19 cellular contexts compared by ENCODE assay signal in the genomic region with DNA sequence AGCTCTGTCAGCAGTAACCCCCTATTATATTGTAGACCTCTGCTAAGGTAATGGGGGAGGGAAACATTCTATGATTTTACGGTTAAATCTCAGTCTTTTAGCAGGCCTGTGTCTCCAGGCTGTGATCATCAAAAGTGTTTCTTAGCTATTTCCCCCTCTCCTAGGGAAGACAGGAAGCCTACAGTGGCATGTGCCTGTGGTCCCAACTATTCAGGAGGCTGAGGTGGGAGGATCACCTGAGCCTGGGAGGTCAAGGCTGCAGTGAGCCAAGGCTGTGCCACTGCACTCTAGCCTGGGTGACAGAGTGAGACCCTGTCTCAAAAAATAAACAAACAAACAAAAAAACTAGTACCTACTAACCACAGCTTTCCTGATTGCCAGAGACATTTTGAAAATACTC.
"Had no signal": no experiment of that assay in that cellular context is flagged by ENCODE, and none has a peak within 500 bp of the region (broad histone marks: within the 10 kb centered on the region; RNA-seq: fewer than 3 reads in every experiment).

No MANE protein-coding gene starts in this region.

- H3K4me1 Mint-ChIP-seq: naive thymus-derived CD4-positive, alpha-beta T cell; nephron progenitor cell had no signal

- H3K9me3 Mint-ChIP-seq: dendritic cell treated with granulocyte-macrophage colony-stimulating factor and Interleukin-4, amounts not matched to agents 40 ng/mL and 50 ng/mL, for 4 days; effector memory CD8-positive, alpha-beta T cell; naive thymus-derived CD4-positive, alpha-beta T cell had no signal

- H3K4me2 ChIP-seq: hepatocyte had no signal

- H3K27ac ChIP-seq: epithelial cell of prostate, esophagus muscularis mucosa, gastrocnemius medialis, hepatocyte, neutrophil, tibial nerve, vagina had no signal

- ATAC-seq: effector memory CD8-positive, alpha-beta T cell; left colon; naive thymus-derived CD4-positive, alpha-beta T cell; stimulated activated naive CD8-positive, alpha-beta T cell treated with anti-CD3 and anti-CD28 coated beads, Interleukin-15, Interleukin-2, amounts not matched to agents 100 U/mL and 50 U/mL, for 24 hours had no signal

- H3K4me3 Mint-ChIP-seq: dendritic cell treated with granulocyte-macrophage colony-stimulating factor and Interleukin-4, amounts not matched to agents 40 ng/mL and 50 ng/mL, for 4 days; effector memory CD8-positive, alpha-beta T cell; naive thymus-derived CD4-positive, alpha-beta T cell; nephron progenitor cell had no signal

- H3K27ac Mint-ChIP-seq: effector memory CD8-positive, alpha-beta T cell; naive thymus-derived CD4-positive, alpha-beta T cell; nephron progenitor cell had no signal

- H3K27me3 Mint-ChIP-seq: dendritic cell treated with granulocyte-macrophage colony-stimulating factor and Interleukin-4, amounts not matched to agents 40 ng/mL and 50 ng/mL, for 4 days; effector memory CD8-positive, alpha-beta T cell; naive thymus-derived CD4-positive, alpha-beta T cell had no signal

- DNase-seq: effector memory CD8-positive, alpha-beta T cell; glutamatergic neuron; kidney; mesendoderm; naive thymus-derived CD4-positive, alpha-beta T cell; nephron progenitor cell; small intestine; stimulated activated CD4-positive, alpha-beta T cell treated with anti-CD3 and anti-CD28 coated beads, Interleukin-2, amount 100 ng/mL, for 48 hours; stimulated activated naive CD8-positive, alpha-beta T cell treated with anti-CD3 and anti-CD28 coated beads, Interleukin-15, Interleukin-2, amounts not matched to agents 100 U/mL and 50 U/mL, for 24 hours had no signal

- H3K27me3 ChIP-seq: esophagus muscularis mucosa, gastrocnemius medialis, hepatocyte, neutrophil, tibial nerve, upper lobe of right lung, vagina had no signal

- H3K4me3 ChIP-seq: esophagus muscularis mucosa, gastrocnemius medialis, hepatocyte, tibial nerve, upper lobe of right lung, vagina had no signal

- H3K9me3 ChIP-seq: esophagus muscularis mucosa, gastrocnemius medialis, neutrophil, tibial nerve, upper lobe of right lung, vagina had no signal

- H3K79me2 ChIP-seq: hepatocyte had no signal

- H3K4me1 ChIP-seq: tibial nerve, vagina had no signal

- H2AFZ ChIP-seq: hepatocyte had no signal

- H3K36me3 ChIP-seq: neutrophil had no signal
